Comparison of ENCODE assay signal across 28 cellular contexts in genomic region chr2:192585418-192585817, GRCh38.
DNase-seq lines count a peak whose midpoint lies in the region; ATAC-seq and TF ChIP-seq lines count a peak whose summit lies in the region.
"Had no signal": no experiment of that assay in that cellular context is flagged by ENCODE, and none has a peak within 500 bp of the region (broad histone marks: within the 10 kb centered on the region; RNA-seq: fewer than 3 reads in every experiment).

No MANE protein-coding gene starts in this region.

- H3K9ac ChIP-seq in adipocyte (ENCODE audit: low read length) (no peak overlapping the region), mesenchymal stem cell (ENCODE audit: low read length) (no peak overlapping the region)

- no peaks in the 10 kb centered on the region for H3K27me3 ChIP-seq in adipocyte (replicated peaks; ENCODE audit: control insufficient read depth, insufficient read depth, low read length)
- no peaks in the 10 kb centered on the region for H3K27me3 ChIP-seq in mesenchymal stem cell (ENCODE audit: control insufficient read depth in 1 of 2, insufficient read depth in 1 of 2, low read length in 2 of 2)
- no peaks in the 10 kb centered on the region for H3K27me3 ChIP-seq in left ventricle myocardium inferior (ENCODE audit: low read depth)
- H3K27me3 ChIP-seq: breast epithelium, neutrophil had no signal

- no peak for ATAC-seq in left lobe of liver
- ATAC-seq: activated CD4-positive, alpha-beta T cell treated with anti-CD3 and anti-CD28 coated beads for 36 hours; activated T-helper 17 cell treated with anti-CD3 and anti-CD28 coated beads, Interleukin-2, amount 50 U/mL, for 72 hours; K562; left ventricle myocardium superior; sciatic nerve; stimulated activated naive CD8-positive, alpha-beta T cell treated with anti-CD3 and anti-CD28 coated beads, Interleukin-15, amount 100 ng/mL, for 72 hours had no signal

- H3K36me3 Mint-ChIP-seq in progenitor cell of endocrine pancreas (ENCODE audit: insufficient read depth), result no peaks in the 10 kb centered on the region
- H3K36me3 Mint-ChIP-seq: activated naive CD4-positive, alpha-beta T cell treated with anti-CD3 and anti-CD28 coated beads, Interleukin-2, amount 10 ng/mL, durations not matched to agents 7 days and 5 days; immature natural killer cell; naive B cell had no signal

- H3K27ac Mint-ChIP-seq in progenitor cell of endocrine pancreas, result no peak overlapping the region
- H3K27ac Mint-ChIP-seq: activated CD4-positive, alpha-beta T cell treated with anti-CD3 and anti-CD28 coated beads for 36 hours; activated naive CD4-positive, alpha-beta T cell treated with anti-CD3 and anti-CD28 coated beads, Interleukin-2, amount 10 ng/mL, durations not matched to agents 7 days and 5 days; activated T-helper 17 cell treated with anti-CD3 and anti-CD28 coated beads, Interleukin-2, amount 50 U/mL, for 72 hours; immature natural killer cell; naive B cell; stimulated activated naive CD8-positive, alpha-beta T cell treated with anti-CD3 and anti-CD28 coated beads, Interleukin-15, amount 100 ng/mL, for 72 hours had no signal

- no peak overlapping the region for H3K18ac ChIP-seq in mesenchymal stem cell (ENCODE audit: low read depth in 1 of 2, low read length in 2 of 2)

- H3K27ac ChIP-seq in mesenchymal stem cell (ENCODE audit: low read length, poor library complexity, severe bottlenecking), result peak overlapping the region; percentile 69
- H3K27ac ChIP-seq in left ventricle myocardium inferior (replicated peaks), result no peak overlapping the region
- H3K27ac ChIP-seq: 22Rv1, breast epithelium, neutrophil, VCaP had no signal

- H4K91ac ChIP-seq in mesenchymal stem cell (ENCODE audit: low read length), result no peak overlapping the region

- no peak overlapping the region for H3K4me2 ChIP-seq in mesenchymal stem cell (ENCODE audit: low read length, poor library complexity, severe bottlenecking)

- H3K9me3 ChIP-seq in adipocyte (ENCODE audit: control insufficient read depth, low read length) (no peaks in the 10 kb centered on the region), mesenchymal stem cell (ENCODE audit: control insufficient read depth, low read length) (peaks cover 3% of the 10 kb centered on the region), left ventricle myocardium inferior (replicated peaks) (no peaks in the 10 kb centered on the region)
- H3K9me3 ChIP-seq: breast epithelium, neutrophil had no signal

- H3K79me1 ChIP-seq in mesenchymal stem cell (replicated peaks; ENCODE audit: low read length, poor library complexity, severe bottlenecking), result no peaks in the 10 kb centered on the region

- H2BK5ac ChIP-seq in mesenchymal stem cell (ENCODE audit: low read depth, low read length, poor library complexity, severe bottlenecking), result no peak overlapping the region

- H3K14ac ChIP-seq in mesenchymal stem cell (ENCODE audit: low read length in 2 of 2), result no peak overlapping the region

- no peak overlapping the region for H2BK120ac ChIP-seq in mesenchymal stem cell (ENCODE audit: low read depth, low read length)

- H3K36me3 ChIP-seq in adipocyte (ENCODE audit: control insufficient read depth, insufficient read depth, low read length, severe bottlenecking), result no peaks in the 10 kb centered on the region
- no peaks in the 10 kb centered on the region for H3K36me3 ChIP-seq in mesenchymal stem cell (ENCODE audit: control insufficient read depth in 1 of 2, insufficient read depth in 2 of 2, low read depth in 1 of 2, low read length in 2 of 2)
- H3K36me3 ChIP-seq in left ventricle myocardium inferior, result no peaks in the 10 kb centered on the region
- H3K36me3 ChIP-seq: breast epithelium, neutrophil had no signal

- no peak overlapping the region for H3K23ac ChIP-seq in mesenchymal stem cell (ENCODE audit: low read length in 2 of 2)

- no peak overlapping the region for H2BK15ac ChIP-seq in mesenchymal stem cell (ENCODE audit: low read depth, poor library complexity, severe bottlenecking)

- 85% methylated on average over 2 of the region's 3 CpGs for WGBS in mesenchymal stem cell

- H3K4me3 ChIP-seq in adipocyte (ENCODE audit: low read length), result no peak overlapping the region
- no peak overlapping the region for H3K4me3 ChIP-seq in mesenchymal stem cell (ENCODE audit: insufficient read depth in 1 of 2, low read depth in 1 of 2, low read length in 2 of 2)
- H3K4me3 ChIP-seq in left ventricle myocardium inferior, result no peak overlapping the region
- H3K4me3 ChIP-seq: breast epithelium, K562 had no signal

- H2BK12ac ChIP-seq in mesenchymal stem cell (ENCODE audit: low read length in 2 of 2), result no peak overlapping the region

- H3K4ac ChIP-seq in mesenchymal stem cell (ENCODE audit: low read depth in 1 of 2, low read length in 2 of 2), result no peak overlapping the region

- intact Hi-C loops in left ventricle myocardium inferior (cut with micrococcal nuclease), result no loop called here

- DNase-seq in DMS153 (lab: John Stamatoyannopoulos, UW) (peak; percentile 3), DMS153 treated with DMSO at 0.1 percent for 48 hours (lab: John Stamatoyannopoulos, UW; ENCODE audit: unreplicated experiment) (no peak), NCI-H1436 (lab: John Stamatoyannopoulos, UW) (peak; percentile 21), adipocyte (ENCODE audit: low read depth) (peak; percentile 14), mesenchymal stem cell (no peak), left lobe of liver (ENCODE audit: low spot score) (no peak), left ventricle myocardium inferior (no peak), progenitor cell of endocrine pancreas (ENCODE audit: low spot score, unreplicated experiment) (no peak)
- DNase-seq: activated CD4-positive, alpha-beta T cell treated with anti-CD3 and anti-CD28 coated beads for 36 hours; activated naive CD4-positive, alpha-beta T cell treated with anti-CD3 and anti-CD28 coated beads, Interleukin-2, amount 10 ng/mL, durations not matched to agents 7 days and 5 days; amniotic stem cell; immature natural killer cell; left ventricle myocardium superior; MM.1S; naive B cell; NCI-H2171 treated with DMSO at 0.1 percent for 48 hours; SIG-M5; stimulated activated CD4-positive, alpha-beta T cell treated with anti-CD3 and anti-CD28 coated beads, Interleukin-12 subunit alpha, Interleukin-12 subunit beta, amount 100 ng/mL, for 4 hours; stimulated activated CD4-positive, alpha-beta T cell treated with anti-CD3 and anti-CD28 coated beads, Interleukin-2, amount 100 ng/mL, for 48 hours; stimulated activated naive CD8-positive, alpha-beta T cell treated with anti-CD3 and anti-CD28 coated beads, Interleukin-15, amount 100 ng/mL, for 72 hours; T1000 had no signal

- H3K9me3 Mint-ChIP-seq in progenitor cell of endocrine pancreas (ENCODE audit: low read depth), result peaks cover 4% of the 10 kb centered on the region
- H3K9me3 Mint-ChIP-seq: activated naive CD4-positive, alpha-beta T cell treated with anti-CD3 and anti-CD28 coated beads, Interleukin-2, amount 10 ng/mL, durations not matched to agents 7 days and 5 days; activated T-helper 17 cell treated with anti-CD3 and anti-CD28 coated beads, Interleukin-2, amount 50 U/mL, for 72 hours; naive B cell; stimulated activated naive CD8-positive, alpha-beta T cell treated with anti-CD3 and anti-CD28 coated beads, Interleukin-15, amount 100 ng/mL, for 72 hours had no signal

- TF ChIP-seq CTCF in left ventricle myocardium inferior (IDR thresholded peaks at IDR 0.05; ENCODE audit: borderline replicate concordance) (no peak), progenitor cell of endocrine pancreas (IDR thresholded peaks at IDR 0.05; ENCODE audit: unreplicated experiment) (no peak)

- H3K27me3 Mint-ChIP-seq in progenitor cell of endocrine pancreas, result no peaks in the 10 kb centered on the region
- H3K27me3 Mint-ChIP-seq: activated CD4-positive, alpha-beta T cell treated with anti-CD3 and anti-CD28 coated beads for 36 hours; activated naive CD4-positive, alpha-beta T cell treated with anti-CD3 and anti-CD28 coated beads, Interleukin-2, amount 10 ng/mL, durations not matched to agents 7 days and 5 days; activated T-helper 17 cell treated with anti-CD3 and anti-CD28 coated beads, Interleukin-2, amount 50 U/mL, for 72 hours; naive B cell; stimulated activated naive CD8-positive, alpha-beta T cell treated with anti-CD3 and anti-CD28 coated beads, Interleukin-15, amount 100 ng/mL, for 72 hours had no signal

- H3K4me1 ChIP-seq in adipocyte (ENCODE audit: control insufficient read depth, insufficient read depth, low read length) (no peaks in the 10 kb centered on the region), mesenchymal stem cell (ENCODE audit: control insufficient read depth, insufficient read depth, low read depth, low read length) (peaks cover 2% of the 10 kb centered on the region), left ventricle myocardium inferior (no peaks in the 10 kb centered on the region)
- H3K4me1 ChIP-seq: breast epithelium had no signal

- peaks cover 3% of the 10 kb centered on the region for H3K4me1 Mint-ChIP-seq in progenitor cell of endocrine pancreas (ENCODE audit: low read depth)
- H3K4me1 Mint-ChIP-seq: activated CD4-positive, alpha-beta T cell treated with anti-CD3 and anti-CD28 coated beads for 36 hours; activated naive CD4-positive, alpha-beta T cell treated with anti-CD3 and anti-CD28 coated beads, Interleukin-2, amount 10 ng/mL, durations not matched to agents 7 days and 5 days; activated T-helper 17 cell treated with anti-CD3 and anti-CD28 coated beads, Interleukin-2, amount 50 U/mL, for 72 hours; immature natural killer cell; naive B cell; stimulated activated naive CD8-positive, alpha-beta T cell treated with anti-CD3 and anti-CD28 coated beads, Interleukin-15, amount 100 ng/mL, for 72 hours had no signal

- no peak overlapping the region for H4K8ac ChIP-seq in mesenchymal stem cell (ENCODE audit: low read length)

- no peak overlapping the region for H2AFZ ChIP-seq in mesenchymal stem cell (ENCODE audit: low read depth, low read length)

- H3K4me3 Mint-ChIP-seq in progenitor cell of endocrine pancreas (ENCODE audit: low read depth), result no peak overlapping the region
- H3K4me3 Mint-ChIP-seq: activated CD4-positive, alpha-beta T cell treated with anti-CD3 and anti-CD28 coated beads for 36 hours; activated naive CD4-positive, alpha-beta T cell treated with anti-CD3 and anti-CD28 coated beads, Interleukin-2, amount 10 ng/mL, durations not matched to agents 7 days and 5 days; activated T-helper 17 cell treated with anti-CD3 and anti-CD28 coated beads, Interleukin-2, amount 50 U/mL, for 72 hours; immature natural killer cell; naive B cell; stimulated activated naive CD8-positive, alpha-beta T cell treated with anti-CD3 and anti-CD28 coated beads, Interleukin-15, amount 100 ng/mL, for 72 hours had no signal

- H2AK5ac ChIP-seq in mesenchymal stem cell (ENCODE audit: low read length, severe bottlenecking), result no peak overlapping the region

Comparison
In these comparisons a context has a peak if more than half of its experiments do, and no peak if none do; other contexts are left out.
1. DNase-seq: peak in DMS153 (single experiment), NCI-H1436 (single experiment) and adipocyte (single experiment); none in DMS153 treated with DMSO at 0.1 percent for 48 hours (single experiment), mesenchymal stem cell (single experiment), left lobe of liver (single experiment), left ventricle myocardium inferior (single experiment) and progenitor cell of endocrine pancreas (single experiment).